ENCODE assay signal across 27 cellular contexts in the genomic region with DNA sequence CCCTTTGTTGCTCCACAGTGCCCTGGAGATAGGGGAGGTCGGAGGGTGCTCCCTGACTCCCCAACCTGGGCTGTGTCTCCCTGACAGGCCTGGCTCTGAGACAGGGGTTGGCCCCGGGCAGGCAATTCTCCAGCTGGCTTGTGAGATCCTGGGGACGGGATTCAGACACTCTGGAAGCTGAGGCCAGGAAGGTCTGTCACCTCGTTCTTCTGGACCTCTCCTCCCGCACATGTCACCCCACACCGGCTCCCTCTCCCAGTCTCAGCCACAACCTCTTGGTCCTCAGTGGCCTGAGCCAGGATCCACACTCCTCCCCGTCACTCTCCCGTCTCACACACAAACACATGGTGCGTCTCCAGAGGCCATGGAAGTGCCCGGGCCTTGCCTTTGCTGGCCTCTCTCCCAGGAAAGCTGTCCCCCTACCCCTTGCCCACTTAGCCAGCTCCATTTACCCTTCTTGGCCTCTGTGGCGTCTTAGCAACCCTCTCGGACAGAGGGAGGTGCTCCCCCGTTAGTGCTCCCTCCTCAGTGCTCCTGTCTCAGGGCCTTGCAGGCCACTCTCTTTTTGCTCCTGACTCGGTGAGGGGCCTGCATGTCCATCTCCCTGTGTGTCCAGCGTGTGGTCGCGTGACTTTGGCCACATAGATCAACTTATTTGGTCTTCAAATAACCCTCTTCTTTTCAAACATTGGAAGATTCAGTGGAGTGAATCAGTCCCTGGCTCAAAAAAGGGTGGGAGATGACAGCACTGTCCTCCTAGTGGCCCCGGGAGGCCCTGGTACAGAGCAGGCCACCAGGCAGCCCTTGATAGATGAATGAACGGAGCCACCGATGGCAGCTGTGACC. TPM values are rescaled to one million over a fixed set of nuclear protein-coding genes. Genes with fewer than 3 reads are reported as not detected.
A peak's percentile ranks its signal among the peaks of the same experiment; 100 is the strongest.
DNase-seq lines count a peak whose midpoint lies in the region; ATAC-seq, FAIRE-seq and TF ChIP-seq lines count a peak whose summit lies in the region.
"Had no signal": no experiment of that assay in that cellular context is flagged by ENCODE, and none has a peak within 500 bp of the region (broad histone marks: within the 10 kb centered on the region; RNA-seq: fewer than 3 reads in every experiment).

No MANE protein-coding gene starts in this region.

- H4K20me1 ChIP-seq in DND-41 (ENCODE audit: insufficient read depth, low read length) (no peaks in the 10 kb centered on the region), PC-9 (ENCODE audit: insufficient read depth) (no peaks in the 10 kb centered on the region)

- no peaks in the 10 kb centered on the region for H3K9me2 ChIP-seq in PC-9 (ENCODE audit: insufficient read depth)

- H3K4me2 ChIP-seq in DND-41 (ENCODE audit: insufficient read depth, low read length) (no peak overlapping the region), PC-9 (no peak overlapping the region)

- DNase-seq in DND-41 (no peak), urothelium cell line (ENCODE audit: low spot score) (no peak), PC-9 (no peak), NCI-H2029 treated with DMSO at 0.1 percent for 48 hours (lab: John Stamatoyannopoulos, UW) (no peak)
- DNase-seq in stimulated activated effector memory CD8-positive, alpha-beta T cell treated with anti-CD3 and anti-CD28 coated beads, Interleukin-12 subunit alpha, Interleukin-12 subunit beta, amount 100 ng/mL, for 72 hours (ENCODE audit: low spot score in 2 of 2), result no peak
- DNase-seq: activated CD4-positive, alpha-beta T cell treated with anti-CD3 and anti-CD28 coated beads for 48 hours; activated CD8-positive, alpha-beta memory T cell treated with anti-CD3 and anti-CD28 coated beads, Interleukin-2, amount 10 ng/mL, durations not matched to agents 7 days and 5 days; activated naive CD4-positive, alpha-beta T cell treated with anti-CD3 and anti-CD28 coated beads, Interleukin-2, amount 50 U/mL, for 16 hours; CD4-positive, alpha-beta T cell; GOT3; hippocampal formation; NCI-H1048; NCI-H1694; NCI-H510A; SHP77 treated with DMSO at 0.1 percent for 48 hours; stimulated activated CD4-positive, alpha-beta T cell treated with anti-CD3 and anti-CD28 coated beads, Interleukin-2, amount 100 ng/mL, for 48 hours; T-helper 9 cell; trophoblast cell; WERI-Rb-1 had no signal

- H3K79me2 ChIP-seq in DND-41 (ENCODE audit: insufficient read depth, low read length), result no peaks in the 10 kb centered on the region
- no peaks in the 10 kb centered on the region for H3K79me2 ChIP-seq in PC-9 (ENCODE audit: low read depth)

- WGBS in adipose tissue, 3 donors, result 77 to 91% (median 86%) methylated on average over 20 of the region's 20 CpGs

- peak overlapping the region; percentile 66 for H3K27ac Mint-ChIP-seq in stimulated activated effector memory CD8-positive, alpha-beta T cell treated with anti-CD3 and anti-CD28 coated beads, Interleukin-12 subunit alpha, Interleukin-12 subunit beta, amount 100 ng/mL, for 72 hours
- H3K27ac Mint-ChIP-seq: activated CD8-positive, alpha-beta memory T cell treated with anti-CD3 and anti-CD28 coated beads, Interleukin-2, amount 10 ng/mL, durations not matched to agents 7 days and 5 days; CD4-positive, alpha-beta T cell had no signal

- H3K4me3 Mint-ChIP-seq in stimulated activated effector memory CD8-positive, alpha-beta T cell treated with anti-CD3 and anti-CD28 coated beads, Interleukin-12 subunit alpha, Interleukin-12 subunit beta, amount 100 ng/mL, for 72 hours, result no peak overlapping the region
- H3K4me3 Mint-ChIP-seq: activated CD8-positive, alpha-beta memory T cell treated with anti-CD3 and anti-CD28 coated beads, Interleukin-2, amount 10 ng/mL, durations not matched to agents 7 days and 5 days; CD4-positive, alpha-beta T cell; naive thymus-derived CD8-positive, alpha-beta T cell had no signal

- peaks cover 15% of the 10 kb centered on the region for H3F3A ChIP-seq in PC-9 (ENCODE audit: insufficient read depth, low read depth)

- no peak overlapping the region for H3K9ac ChIP-seq in DND-41 (ENCODE audit: low read depth, low read length)

- BruUV-seq in PC-9 (replicated peaks; lab: Mats Ljungman, UMichigan), result no TSS peak

- H3K9me3 ChIP-seq in DND-41 (ENCODE audit: insufficient read depth, low read length, severe bottlenecking), result no peaks in the 10 kb centered on the region
- H3K9me3 ChIP-seq in mononuclear cell (ENCODE audit: low read depth, low read length), result no peaks in the 10 kb centered on the region
- H3K9me3 ChIP-seq in PC-9 (ENCODE audit: insufficient read depth, low read depth), result no peaks in the 10 kb centered on the region
- H3K9me3 ChIP-seq: gastroesophageal sphincter, right atrium auricular region had no signal

- CTCF ChIA-PET in PC-9 (lab: Charles Lee), result interaction anchor here (1.1 kb wide), 1 partner anchor 46 kb away, joined by 3 read pairs; no protein-coding TSS in a partner anchor

- intact Hi-C loops in PC-9 (cut with micrococcal nuclease; ENCODE audit: unreplicated experiment), result no loop called here

- no peak for FAIRE-seq in urothelium cell line (lab: Jason Lieb, UNC)

- H3K36me3 ChIP-seq in DND-41 (ENCODE audit: insufficient read depth, low read length), result no peaks in the 10 kb centered on the region
- no peaks in the 10 kb centered on the region for H3K36me3 ChIP-seq in PC-9 (ENCODE audit: low read depth)
- H3K36me3 ChIP-seq: gastroesophageal sphincter, WERI-Rb-1 had no signal

- no peaks in the 10 kb centered on the region for H3K9me3 Mint-ChIP-seq in stimulated activated effector memory CD8-positive, alpha-beta T cell treated with anti-CD3 and anti-CD28 coated beads, Interleukin-12 subunit alpha, Interleukin-12 subunit beta, amount 100 ng/mL, for 72 hours
- H3K9me3 Mint-ChIP-seq: CD4-positive, alpha-beta T cell; naive thymus-derived CD8-positive, alpha-beta T cell had no signal

- no peak overlapping the region for H2AFZ ChIP-seq in DND-41 (ENCODE audit: low read depth, low read length)
- no peak overlapping the region for H2AFZ ChIP-seq in PC-9

- H3K27me3 ChIP-seq in DND-41 (ENCODE audit: insufficient read depth, low read length, poor library complexity) (peaks cover 14% of the 10 kb centered on the region), mononuclear cell (ENCODE audit: insufficient read depth, low read length) (no peaks in the 10 kb centered on the region), PC-9 (ENCODE audit: insufficient read depth, low read depth) (no peaks in the 10 kb centered on the region)
- H3K27me3 ChIP-seq: right atrium auricular region had no signal

- H3K36me3 Mint-ChIP-seq in stimulated activated effector memory CD8-positive, alpha-beta T cell treated with anti-CD3 and anti-CD28 coated beads, Interleukin-12 subunit alpha, Interleukin-12 subunit beta, amount 100 ng/mL, for 72 hours, result peaks cover 18% of the 10 kb centered on the region
- H3K36me3 Mint-ChIP-seq: activated CD8-positive, alpha-beta memory T cell treated with anti-CD3 and anti-CD28 coated beads, Interleukin-2, amount 10 ng/mL, durations not matched to agents 7 days and 5 days; naive thymus-derived CD8-positive, alpha-beta T cell had no signal

- peak; percentile 9; the same call in 1 of the 3 replicates for ATAC-seq in DND-41 (ENCODE audit: insufficient read depth, low read depth)
- ATAC-seq in stimulated activated effector memory CD8-positive, alpha-beta T cell treated with anti-CD3 and anti-CD28 coated beads, Interleukin-12 subunit alpha, Interleukin-12 subunit beta, amount 100 ng/mL, for 72 hours, result no peak
- ATAC-seq: activated CD8-positive, alpha-beta memory T cell treated with anti-CD3 and anti-CD28 coated beads, Interleukin-2, amount 10 ng/mL, durations not matched to agents 7 days and 5 days; naive thymus-derived CD8-positive, alpha-beta T cell; Panc1 had no signal

- TF ChIP-seq CTCF in DND-41 (IDR thresholded peaks at IDR 0.05; ENCODE audit: borderline replicate concordance, extremely low read depth, low read length, poor library complexity, severe bottlenecking), result no peak
- TF ChIP-seq CTCF in PC-9 (conservative IDR thresholded peaks at IDR 0.05), result no peak

- H3K4me3 ChIP-seq in DND-41 (ENCODE audit: low read depth in 1 of 2, low read length in 2 of 2), result no peak overlapping the region
- H3K4me3 ChIP-seq in mononuclear cell (ENCODE audit: low read length), result peak overlapping the region; percentile 35
- H3K4me3 ChIP-seq in PC-9, result no peak overlapping the region
- H3K4me3 ChIP-seq: gastroesophageal sphincter, right atrium auricular region had no signal

- POLR2A ChIA-PET in PC-9 (lab: Charles Lee; ENCODE audit: unreplicated experiment), result interaction anchor here (0.6 kb wide), 1 partner anchor 565 kb away, joined by 4 read pairs; no protein-coding TSS in a partner anchor

- H3K27ac ChIP-seq in DND-41 (ENCODE audit: low read length) (no peak overlapping the region), adipose tissue (ENCODE audit: low read depth, low read length) (peak overlapping the region; percentile 1), PC-9 (no peak overlapping the region)
- H3K27ac ChIP-seq: gastroesophageal sphincter, right atrium auricular region, WERI-Rb-1 had no signal

- no peaks in the 10 kb centered on the region for H3K4me1 ChIP-seq in DND-41 (ENCODE audit: insufficient read depth, low read length)
- H3K4me1 ChIP-seq in mononuclear cell (ENCODE audit: insufficient read depth, low read length), result peaks cover 37% of the 10 kb centered on the region
- H3K4me1 ChIP-seq in PC-9 (replicated peaks; ENCODE audit: insufficient read depth), result peaks cover 21% of the 10 kb centered on the region
- H3K4me1 ChIP-seq: gastroesophageal sphincter, right atrium auricular region had no signal

- peaks cover 14% of the 10 kb centered on the region for H3K4me1 Mint-ChIP-seq in stimulated activated effector memory CD8-positive, alpha-beta T cell treated with anti-CD3 and anti-CD28 coated beads, Interleukin-12 subunit alpha, Interleukin-12 subunit beta, amount 100 ng/mL, for 72 hours

RNA-seq across cellular contexts. Expression of a gene that starts 0.7 kb away (rescaled TPM):
- 10 to 100 TPM in 1 of 3 donors, 1 to 10 TPM in 1, under 1 TPM in 1; 0.32 to 15.7 (median 8.4) TPM for polyA plus RNA-seq in adipose tissue
- total RNA-seq in mononuclear cell (1.7 TPM), PC-9 (2021) (0.25 TPM in 1 of 2 replicates, not detected in the other)
- total RNA-seq: activated CD8-positive, alpha-beta memory T cell treated with anti-CD3 and anti-CD28 coated beads, Interleukin-2, amount 10 ng/mL, durations not matched to agents 7 days and 5 days; LHCN-M2; naive thymus-derived CD8-positive, alpha-beta T cell had no signal
- polyA plus RNA-seq: naive thymus-derived CD8-positive, alpha-beta T cell had no signal

RNA-seq across cellular contexts. Expression of a gene that starts 25.8 kb away (rescaled TPM):
- under 1 TPM in 2 of 3 donors, not detected in 1; 0.18 to 0.24 TPM for polyA plus RNA-seq in adipose tissue
- total RNA-seq in mononuclear cell (0.63 TPM), PC-9 (2021) (0.85 and 1.7 TPM in 2 replicates)
- total RNA-seq: activated CD8-positive, alpha-beta memory T cell treated with anti-CD3 and anti-CD28 coated beads, Interleukin-2, amount 10 ng/mL, durations not matched to agents 7 days and 5 days; CD4-positive, alpha-beta T cell; LHCN-M2; mesenteric fat pad; naive thymus-derived CD8-positive, alpha-beta T cell; right atrium auricular region had no signal
- polyA plus RNA-seq: naive thymus-derived CD8-positive, alpha-beta T cell had no signal

RNA-seq across cellular contexts. Expression of a gene that starts 40.4 kb away (rescaled TPM):
- polyA plus RNA-seq in adipose tissue, result 10 to 100 TPM; 35.8 to 51.4 (median 38.6) TPM
- 12.2 TPM for total RNA-seq in mononuclear cell
- total RNA-seq in PC-9 (2021), result 105 and 131 TPM in 2 replicates
